Comparison of ENCODE assay signal across 8 cellular contexts in the genomic region with DNA sequence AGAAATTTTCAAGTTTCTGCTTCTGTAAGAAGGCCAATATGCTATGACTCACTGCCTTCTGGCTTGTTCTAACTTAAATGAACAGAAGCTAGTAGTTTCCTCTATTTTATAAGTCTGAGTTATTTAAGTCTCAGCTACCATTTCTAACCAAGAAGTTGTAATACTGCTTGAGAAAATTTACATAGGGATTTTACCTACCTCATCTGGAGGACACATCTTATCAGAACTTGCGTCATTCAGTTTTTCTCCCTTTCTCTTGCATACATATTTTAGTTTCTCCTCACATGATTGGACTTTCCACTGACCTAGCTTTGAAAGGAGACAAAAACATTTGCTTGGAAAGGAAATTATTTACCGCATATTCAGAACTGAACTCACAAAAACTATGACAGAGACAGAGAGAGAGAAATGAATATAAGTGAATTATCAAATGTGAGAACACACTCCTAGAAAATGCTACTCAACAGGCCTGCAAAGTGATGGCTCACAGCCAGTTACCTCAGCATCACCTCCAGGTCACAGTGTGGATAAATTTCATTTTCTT. TPM values are rescaled to one million over a fixed set of nuclear protein-coding genes. Genes with fewer than 3 reads are reported as not detected.
A peak's percentile ranks its signal among the peaks of the same experiment; 100 is the strongest.
DNase-seq lines count a peak whose midpoint lies in the region; ATAC-seq, FAIRE-seq and TF ChIP-seq lines count a peak whose summit lies in the region.

No MANE protein-coding gene starts in this region.

- peak; percentile 70 for FAIRE-seq in GM12891 (lab: Jason Lieb, UNC)

- CTCF ChIA-PET in CD4-positive, alpha-beta T cell (lab: Charles Lee): interaction anchor here (0.8 kb wide), 1 partner anchor 16 kb away, joined by 3 read pairs; no protein-coding TSS in a partner anchor

- H3K9me3 Mint-ChIP-seq in CD4-positive, alpha-beta T cell: no peaks in the 10 kb centered on the region

- TF ChIP-seq CTCF in CD4-positive, alpha-beta T cell (IDR thresholded peaks at IDR 0.05): no peak

- POLR2A ChIA-PET in CD4-positive, alpha-beta T cell (lab: Charles Lee): no interaction called here

- no peak overlapping the region for H3K4me3 Mint-ChIP-seq in CD4-positive, alpha-beta T cell

- no peaks in the 10 kb centered on the region for H3K27me3 Mint-ChIP-seq in CD4-positive, alpha-beta T cell

- DNase-seq in GM12891 (ENCODE audit: insufficient read length, low spot score): no peak
- peak; percentile 67 for DNase-seq in fibroblast of peridontal ligament (ENCODE audit: extremely low read depth)
- no peak for DNase-seq in occipital lobe (lab: John Stamatoyannopoulos, UW)
- no peak for DNase-seq in CD4-positive, alpha-beta T cell
- DNase-seq in substantia nigra (lab: John Stamatoyannopoulos, UW): no peak
- no peak for DNase-seq in RKO (ENCODE audit: low spot score)

- H3K4me1 Mint-ChIP-seq in CD4-positive, alpha-beta T cell (ENCODE audit: low read depth): peaks cover 4% of the 10 kb centered on the region

- H3K27ac Mint-ChIP-seq in CD4-positive, alpha-beta T cell: no peak overlapping the region

- peaks cover 89% of the 10 kb centered on the region for H3K36me3 Mint-ChIP-seq in CD4-positive, alpha-beta T cell (ENCODE audit: low read depth)

- no peaks in the 10 kb centered on the region for H3K27me3 ChIP-seq in CD4-positive, alpha-beta T cell (ENCODE audit: control insufficient read depth, insufficient read depth, low read length)

- H3K9me3 ChIP-seq in CD4-positive, alpha-beta T cell (ENCODE audit: control insufficient read depth, low read length): no peaks in the 10 kb centered on the region

- peak; percentile 55; the same call in 1 of the 2 replicates for TF ChIP-seq POLR2A in GM12891 (IDR thresholded peaks at IDR 0.05; ENCODE audit: low read depth, low read length)

- intact Hi-C loops in CD4-positive, alpha-beta T cell (cut with DNase I, micrococcal nuclease): no loop called here

- ATAC-seq in GM21381 (IDR thresholded peaks at IDR 0.05; ENCODE audit: unreplicated experiment) (peak; percentile 72), HG03457 (IDR thresholded peaks at IDR 0.05; ENCODE audit: unreplicated experiment) (peak; percentile 61)
- no peak for ATAC-seq in CD4-positive, alpha-beta T cell (ENCODE audit: poor library complexity)

- H3K27ac ChIP-seq in CD4-positive, alpha-beta T cell (ENCODE audit: low read depth, low read length): no peak overlapping the region
- H3K27ac ChIP-seq in substantia nigra (ENCODE audit: low read depth, low read length, poor library complexity, severe bottlenecking): no peak overlapping the region

TF ChIP-seq in GM12891, 5 proteins besides CTCF, POLR2A, EP300 and RAD21:
- no peak for TF ChIP-seq POU2F2 (IDR thresholded peaks at IDR 0.05; ENCODE audit: low read depth, low read length)
- TF ChIP-seq SPI1 (IDR thresholded peaks at IDR 0.05; ENCODE audit: low read depth, low read length): no peak
- no peak for TF ChIP-seq POLR2AphosphoS5 (IDR thresholded peaks at IDR 0.05; ENCODE audit: low read depth, low read length)
- no peak for TF ChIP-seq TAF1 (IDR thresholded peaks at IDR 0.05; ENCODE audit: low read depth, low read length)
- no peak for TF ChIP-seq PAX5 (IDR thresholded peaks at IDR 0.05; ENCODE audit: insufficient read depth, low read length, severe bottlenecking)
TF ChIP-seq in GM12891: peak in this region for 0.

RNA-seq across cellular contexts. Expression of a gene that starts 25.4 kb away (rescaled TPM):
- polyA plus RNA-seq in GM12891 (2012; ENCODE audit: low read depth, missing spikeins): 42.3 TPM
- total RNA-seq in occipital lobe: 0.94 TPM
- 10 to 100 TPM; 22.5 to 23.7 TPM for total RNA-seq in CD4-positive, alpha-beta T cell

Comparison
In these comparisons a context has a peak if more than half of its experiments do, and no peak if none do; other contexts are left out.
1. RNA of a gene that starts 25.4 kb away (total RNA-seq): 22.5 to 23.7 TPM in CD4-positive, alpha-beta T cell; 0.94 TPM in occipital lobe (single experiment); every median in the first group is over 10 times any median in the second.